11 cellular contexts compared by ENCODE assay signal in genomic region chr9:36802171-36802920, GRCh38.
DNase-seq lines count a peak whose midpoint lies in the region; ATAC-seq and TF ChIP-seq lines count a peak whose summit lies in the region.
"Had no signal": no experiment of that assay in that cellular context is flagged by ENCODE, and none has a peak within 500 bp of the region (broad histone marks: within the 10 kb centered on the region; RNA-seq: fewer than 3 reads in every experiment).

No MANE protein-coding gene starts in this region.

- H3K36me3 ChIP-seq in HEK293 (ENCODE audit: control insufficient read depth in 2 of 2, insufficient read depth in 1 of 2, low read length in 2 of 2): no peaks in the 10 kb centered on the region

- no peaks in the 10 kb centered on the region for H3K9me3 ChIP-seq in HEK293 (ENCODE audit: control insufficient read depth, insufficient read depth, low read depth, low read length)
- H3K9me3 ChIP-seq: body of pancreas had no signal

- H3K27ac ChIP-seq in HEK293 (ENCODE audit: extremely low read depth, low read depth, low read length): no peak overlapping the region
- no peak overlapping the region for H3K27ac ChIP-seq in RWPE1
- H3K27ac ChIP-seq: body of pancreas had no signal

- ATAC-seq in HG02623 (IDR thresholded peaks at IDR 0.05; ENCODE audit: unreplicated experiment): no peak
- ATAC-seq in GM18909 (IDR thresholded peaks at IDR 0.05; ENCODE audit: poor library complexity, unreplicated experiment): no peak
- ATAC-seq: body of pancreas had no signal

- no peak for TF ChIP-seq CTCF in HEK293 (tag by site-specific recombination; IDR thresholded peaks at IDR 0.05)
- TF ChIP-seq CTCF in RWPE1 (conservative IDR thresholded peaks at IDR 0.05; ENCODE audit: low read depth): no peak
- TF ChIP-seq CTCF in fibroblast of the aortic adventitia (IDR thresholded peaks at IDR 0.05; ENCODE audit: insufficient read depth, low read length): no peak

- CTCF ChIA-PET in HEK293 (lab: Yijun Ruan, JAX): interaction anchor here (0.8 kb wide), 1 partner anchor 12 kb away, joined by 6 read pairs; no protein-coding TSS in a partner anchor
- CTCF ChIA-PET in RWPE1 (lab: Yijun Ruan, JAX): no interaction called here

- peak; percentile 34 for DNase-seq in RWPE1 (ENCODE audit: low spot score)
- peak; percentile 20 for DNase-seq in fibroblast of the aortic adventitia (ENCODE audit: low read depth)
- peak; percentile 65 for DNase-seq in retina
- no peak for DNase-seq in NCI-H82 treated with DMSO at 0.1 percent for 48 hours (lab: John Stamatoyannopoulos, UW; ENCODE audit: unreplicated experiment)
- DNase-seq in Kasumi-1 (lab: John Stamatoyannopoulos, UW): no peak
- DNase-seq: activated CD4-positive, alpha-beta T cell treated with anti-CD3 and anti-CD28 coated beads, Interleukin-2, amount 50 U/mL, for 48 hours; body of pancreas; SHP77 had no signal

- POLR2A ChIA-PET in HEK293 (lab: Yijun Ruan, JAX): no interaction called here
- POLR2A ChIA-PET in RWPE1 (lab: Yijun Ruan, JAX; ENCODE audit: low non-redundant PET): no interaction called here

- H3K4me3 ChIP-seq in HEK293 (ENCODE audit: low read depth, low read length) (no peak overlapping the region), fibroblast of the aortic adventitia (ENCODE audit: low read depth, low read length) (no peak overlapping the region)
- H3K4me3 ChIP-seq: body of pancreas had no signal

- H3K4me1 ChIP-seq in HEK293 (ENCODE audit: control insufficient read depth, insufficient read depth, low read length): no peaks in the 10 kb centered on the region
- H3K4me1 ChIP-seq: body of pancreas had no signal

TF ChIP-seq in HEK293, 187 proteins besides CTCF, POLR2A, EP300 and RAD21:
- no peak for TF ChIP-seq ZNF18 (tag by site-specific recombination; IDR thresholded peaks at IDR 0.05)
- 0 out of 2 replicates have a peak, but pooled peaks have one; percentile 21 for TF ChIP-seq ZNF133 (tag by site-specific recombination; IDR thresholded peaks at IDR 0.05)
- TF ChIP-seq YY2 (tag by site-specific recombination; IDR thresholded peaks at IDR 0.05): peak; percentile 67; the same call in 1 of the 2 replicates
- TF ChIP-seq MEIS1 (CRISPR knock-in tag; IDR thresholded peaks at IDR 0.05; ENCODE audit: borderline replicate concordance): no peak
- peak; percentile 70 for TF ChIP-seq ZBTB48 (tag by site-specific recombination; IDR thresholded peaks at IDR 0.05)
- 0 out of 2 replicates have a peak, but pooled peaks have one; percentile 28 for TF ChIP-seq ZBTB21 (tag by site-specific recombination; IDR thresholded peaks at IDR 0.05)
- TF ChIP-seq ZNF473 (tag by site-specific recombination; IDR thresholded peaks at IDR 0.05): 0 out of 2 replicates have a peak, but pooled peaks have one; percentile 20
- peak; percentile 74 for TF ChIP-seq ZNF398 (tag by site-specific recombination; IDR thresholded peaks at IDR 0.05)
- TF ChIP-seq ZBTB8A (tag by site-specific recombination; IDR thresholded peaks at IDR 0.05): peak; percentile 38; the same call in 1 of the 2 replicates
- TF ChIP-seq ZNF600 (tag by site-specific recombination; IDR thresholded peaks at IDR 0.05): peak; percentile 56
- peak; percentile 90 for TF ChIP-seq ZSCAN4 (tag by site-specific recombination; IDR thresholded peaks at IDR 0.05)
- TF ChIP-seq ZBTB17 (tag by site-specific recombination; IDR thresholded peaks at IDR 0.05): peak; percentile 92
- TF ChIP-seq SCRT2 (tag by site-specific recombination; IDR thresholded peaks at IDR 0.05): peak; percentile 33; the same call in 1 of the 2 replicates
- TF ChIP-seq ZNF324 (tag by site-specific recombination; IDR thresholded peaks at IDR 0.05): no peak
- TF ChIP-seq ZNF335 (tag by site-specific recombination; conservative IDR thresholded peaks at IDR 0.05): 0 out of 2 replicates have a peak, but pooled peaks have one; percentile 18
- no peak for TF ChIP-seq ZNF544 (tag by site-specific recombination; IDR thresholded peaks at IDR 0.05)
- TF ChIP-seq ZNF214 (tag by site-specific recombination; IDR thresholded peaks at IDR 0.05; ENCODE audit: borderline replicate concordance): no peak
- TF ChIP-seq PRDM10 (tag by site-specific recombination; IDR thresholded peaks at IDR 0.05): peak; percentile 73

Comparison
In these comparisons a context has a peak if more than half of its experiments do, and no peak if none do; other contexts are left out.
1. DNase-seq: peak in RWPE1 (single experiment), fibroblast of the aortic adventitia (single experiment) and retina (single experiment); none in NCI-H82 treated with DMSO at 0.1 percent for 48 hours (single experiment) and Kasumi-1 (0 of 2).